ENCODE assay signal across 12 cellular contexts in genomic region chr2:37349376-37349775, GRCh38. TPM values are rescaled to one million over a fixed set of nuclear protein-coding genes. Genes with fewer than 3 reads are reported as not detected.
A peak's percentile ranks its signal among the peaks of the same experiment; 100 is the strongest.
DNase-seq lines count a peak whose midpoint lies in the region; ATAC-seq and TF ChIP-seq lines count a peak whose summit lies in the region.
"Had no signal": no experiment of that assay in that cellular context is flagged by ENCODE, and none has a peak within 500 bp of the region (broad histone marks: within the 10 kb centered on the region; RNA-seq: fewer than 3 reads in every experiment).

No MANE protein-coding gene starts in this region.

- peaks cover 17 to 21% (median 19%) of the 10 kb centered on the region in 3 donors for H3K4me1 Mint-ChIP-seq in IgD-negative memory B cell
- H3K4me1 Mint-ChIP-seq in CD8-positive, alpha-beta T cell (ENCODE audit: low read depth): peaks cover 9% of the 10 kb centered on the region

- intact Hi-C loops in CD8-positive, alpha-beta T cell (cut with DNase I, micrococcal nuclease): no loop called here

- H3K27ac Mint-ChIP-seq in IgD-negative memory B cell: peak overlapping the region; percentile 93 to 98 (median 95)
- no peak overlapping the region for H3K27ac Mint-ChIP-seq in CD8-positive, alpha-beta T cell

- H3K4me3 ChIP-seq in iPS-18a (ENCODE audit: low read length): no peak overlapping the region
- H3K4me3 ChIP-seq in CD8-positive, alpha-beta T cell (ENCODE audit: low read depth, low read length): no peak overlapping the region
- H3K4me3 ChIP-seq: vagina had no signal

- H3K4me1 ChIP-seq in iPS-18a (ENCODE audit: control insufficient read depth, low read depth, low read length): peaks cover 26% of the 10 kb centered on the region
- peaks cover 4% of the 10 kb centered on the region for H3K4me1 ChIP-seq in CD8-positive, alpha-beta T cell (ENCODE audit: insufficient read depth, low read length)

- POLR2A ChIA-PET in CD8-positive, alpha-beta T cell (lab: Charles Lee): no interaction called here

- H3K36me3 Mint-ChIP-seq in IgD-negative memory B cell: peaks cover 2% of the 10 kb centered on the region
- no peaks in the 10 kb centered on the region for H3K36me3 Mint-ChIP-seq in CD8-positive, alpha-beta T cell

- H3K36me3 ChIP-seq in iPS-18a (ENCODE audit: control insufficient read depth, low read depth, low read length): no peaks in the 10 kb centered on the region
- H3K36me3 ChIP-seq in CD8-positive, alpha-beta T cell (ENCODE audit: insufficient read depth, low read length): no peaks in the 10 kb centered on the region
- H3K36me3 ChIP-seq: vagina had no signal

- no peak for ATAC-seq in CD8-positive, alpha-beta T cell
- ATAC-seq in HG02588 (IDR thresholded peaks at IDR 0.05; ENCODE audit: unreplicated experiment): no peak

- DNase-seq in DMS153 (lab: John Stamatoyannopoulos, UW): peak; percentile 87
- peak; percentile 78 for DNase-seq in NCI-H774 (lab: John Stamatoyannopoulos, UW)
- DNase-seq in dedifferentiated amniotic fluid mesenchymal stem cell (ENCODE audit: extremely low spot score): no peak
- DNase-seq in amygdala (lab: John Stamatoyannopoulos, UW): no peak
- no peak for DNase-seq in CD8-positive, alpha-beta T cell
- DNase-seq: activated CD8-positive, alpha-beta memory T cell treated with anti-CD3 and anti-CD28 coated beads for 24 hours; DND-41 had no signal

- no peaks in the 10 kb centered on the region for H3K9me3 ChIP-seq in iPS-18a (ENCODE audit: control insufficient read depth, low read depth, low read length)
- H3K9me3 ChIP-seq in CD8-positive, alpha-beta T cell (ENCODE audit: low read length): no peaks in the 10 kb centered on the region
- H3K9me3 ChIP-seq: vagina had no signal

- TF ChIP-seq CTCF in CD8-positive, alpha-beta T cell (IDR thresholded peaks at IDR 0.05): no peak

- CTCF ChIA-PET in CD8-positive, alpha-beta T cell (lab: Charles Lee): interaction anchor here (0.9 to 1.8 kb wide), 3 partner anchors 47 to 575 kb away, joined by 3 to 5 read pairs (median 3); partner anchors contain the start of gene RMDN2

- peak overlapping the region; percentile 21 for H3K9ac ChIP-seq in iPS-18a (ENCODE audit: low read length)

- peak overlapping the region; percentile 44 for H3K27ac ChIP-seq in iPS-18a (ENCODE audit: low read length)
- no peak overlapping the region for H3K27ac ChIP-seq in CD8-positive, alpha-beta T cell (ENCODE audit: low read depth, low read length)
- H3K27ac ChIP-seq: RWPE1, vagina had no signal

- H3K27me3 Mint-ChIP-seq in IgD-negative memory B cell: peaks cover 9% of the 10 kb centered on the region
- peaks cover 27% of the 10 kb centered on the region for H3K27me3 Mint-ChIP-seq in CD8-positive, alpha-beta T cell (ENCODE audit: low read depth)

- H3K27me3 ChIP-seq in iPS-18a (ENCODE audit: control insufficient read depth, insufficient read depth, low read length): no peaks in the 10 kb centered on the region
- no peaks in the 10 kb centered on the region for H3K27me3 ChIP-seq in CD8-positive, alpha-beta T cell (ENCODE audit: insufficient read depth, low read length)
- H3K27me3 ChIP-seq: vagina had no signal

- H3K9me3 Mint-ChIP-seq in IgD-negative memory B cell: no peaks in the 10 kb centered on the region
- H3K9me3 Mint-ChIP-seq in CD8-positive, alpha-beta T cell: no peaks in the 10 kb centered on the region

- H3K4me3 Mint-ChIP-seq in IgD-negative memory B cell: peak overlapping the region in 3 of 4 donors; percentile 34 to 76 (median 73)
- H3K4me3 Mint-ChIP-seq in CD8-positive, alpha-beta T cell: no peak overlapping the region

RNA-seq across cellular contexts. Expression of gene QPCT, which starts 4.9 kb away (rescaled TPM):
- 1.8 TPM for polyA plus RNA-seq in IgD-negative memory B cell
- under 1 TPM; 0.57 to 1.00 TPM for total RNA-seq in CD8-positive, alpha-beta T cell

RNA-seq across cellular contexts. Expression of gene PRKD3, which starts 24.7 kb away (rescaled TPM):
- polyA plus RNA-seq in IgD-negative memory B cell: 51.2 TPM
- total RNA-seq in CD8-positive, alpha-beta T cell: 10 to 100 TPM; 37.2 to 43.8 TPM

Comparison
In these comparisons a context has a peak if more than half of its experiments do, and no peak if none do; other contexts are left out.
1. DNase-seq: peak in DMS153 (single experiment) and NCI-H774 (single experiment); none in dedifferentiated amniotic fluid mesenchymal stem cell (single experiment), amygdala (0 of 56) and CD8-positive, alpha-beta T cell (0 of 7).